8 cellular contexts compared by ENCODE assay signal in genomic region chr2:240564571-240565266, GRCh38. TPM values are rescaled to one million over a fixed set of nuclear protein-coding genes. Genes with fewer than 3 reads are reported as not detected.
DNase-seq lines count a peak whose midpoint lies in the region; ATAC-seq and TF ChIP-seq lines count a peak whose summit lies in the region.

No MANE protein-coding gene starts in this region.

- intact Hi-C loops in colonic mucosa (cut with DNase I): no loop called here

- H3K9me3 ChIP-seq in colonic mucosa: no peaks in the 10 kb centered on the region

- H3K9me3 Mint-ChIP-seq in T-cell: no peaks in the 10 kb centered on the region

- H3K4me3 ChIP-seq in colonic mucosa (no peak overlapping the region), rectal smooth muscle tissue (ENCODE audit: low read length) (no peak overlapping the region)

- CTCF ChIA-PET in T-cell (lab: Charles Lee): interaction anchor here in 1 of 2 donors (3.0 to 4.5 kb wide), 3 partner anchors 15 to 51 kb away, joined by 31 to 51 read pairs (median 31); partner anchors contain the start of gene CAPN10

- peak; percentile 16 for TF ChIP-seq POLR2A in GM19099 (IDR thresholded peaks at IDR 0.05; ENCODE audit: extremely low read depth, insufficient read length, low read depth)

- H3K27me3 ChIP-seq in colonic mucosa (no peaks in the 10 kb centered on the region), rectal smooth muscle tissue (ENCODE audit: control insufficient read depth, insufficient read depth, low read length) (no peaks in the 10 kb centered on the region)

- peaks cover 26% of the 10 kb centered on the region for H3K4me1 ChIP-seq in colonic mucosa
- H3K4me1 ChIP-seq in rectal smooth muscle tissue (ENCODE audit: control insufficient read depth, insufficient read depth, low read length): peaks cover 33% of the 10 kb centered on the region

- peak overlapping the region; percentile 61 to 80 for H3K9ac ChIP-seq in colonic mucosa (ENCODE audit: low read depth in 2 of 2, low read length in 2 of 2)
- H3K9ac ChIP-seq in rectal smooth muscle tissue (ENCODE audit: low read length): peak overlapping the region; percentile 32

- no peaks in the 10 kb centered on the region for H3K27me3 Mint-ChIP-seq in T-cell

- TF ChIP-seq CTCF in colonic mucosa (IDR thresholded peaks at IDR 0.05): no peak

- H3K27ac Mint-ChIP-seq in T-cell: peak overlapping the region; percentile 98 to 99

- no peaks in the 10 kb centered on the region for H3K36me3 ChIP-seq in colonic mucosa
- H3K36me3 ChIP-seq in rectal smooth muscle tissue (ENCODE audit: control insufficient read depth, insufficient read depth, low read length): peaks cover 3% of the 10 kb centered on the region

- peaks cover 11% of the 10 kb centered on the region for H3K36me3 Mint-ChIP-seq in T-cell

- peak in 8 of 34 experiments; percentile 0 to 40 (median 29) for DNase-seq in T-cell
- DNase-seq in colonic mucosa: peak; percentile 23
- no peak for DNase-seq in NCI-H510A (lab: John Stamatoyannopoulos, UW)

- H3K27ac ChIP-seq in colonic mucosa (peak overlapping the region; percentile 96), rectal smooth muscle tissue (ENCODE audit: low read depth, low read length) (no peak overlapping the region)

- no peak for ATAC-seq in T-cell (replicated peaks in 1 of 4)
- no peak for ATAC-seq in GM18520 (IDR thresholded peaks at IDR 0.05; ENCODE audit: unreplicated experiment)
- ATAC-seq in GM21737 (IDR thresholded peaks at IDR 0.05; ENCODE audit: unreplicated experiment): no peak
- ATAC-seq in GM21367 (IDR thresholded peaks at IDR 0.05; ENCODE audit: unreplicated experiment): no peak

- POLR2A ChIA-PET in T-cell (lab: Charles Lee): interaction anchor here (0.6 to 2.4 kb wide), 2 partner anchors 22 to 26 kb away, joined by 3 to 15 read pairs; partner anchors contain the start of gene CAPN10 (in 1 of the 2)

- H3K4me3 Mint-ChIP-seq in T-cell: peak overlapping the region; percentile 87 to 91 (median 90)

- H3K4me1 Mint-ChIP-seq in T-cell: peaks cover 65 to 71% (median 68%) of the 10 kb centered on the region in 3 donors

RNA-seq across cellular contexts. Expression of gene RNPEPL1, which starts 3.6 kb away (rescaled TPM):
- total RNA-seq in T-cell (100 to 1,000 TPM in 4 of 5 donors, 10 to 100 TPM in 1; 87.6 to 202 (median 189) TPM), colonic mucosa (100 to 1,000 TPM in 1 of 2 donors, 10 to 100 TPM in 1; 87.2 to 108 TPM)

RNA-seq across cellular contexts. Expression of gene DUSP28, which starts 4.6 kb away (rescaled TPM):
- total RNA-seq in T-cell: 10 to 100 TPM; 11.0 to 17.3 (median 15.4) TPM
- 1 to 10 TPM; 3.9 to 5.3 TPM for total RNA-seq in colonic mucosa

RNA-seq across cellular contexts. Expression of gene ANKMY1, which starts 6.9 kb away (rescaled TPM):
- total RNA-seq in T-cell (10 to 100 TPM; 44.6 to 89.5 (median 79.8) TPM), colonic mucosa (10 to 100 TPM; 12.3 to 18.1 TPM)

RNA-seq across cellular contexts. Expression of gene CAPN10, which starts 21.8 kb away (rescaled TPM):
- 100 to 1,000 TPM in 2 of 5 donors, 10 to 100 TPM in 3; 73.3 to 107 (median 96.1) TPM for total RNA-seq in T-cell
- 10 to 100 TPM; 29.1 to 47.8 TPM for total RNA-seq in colonic mucosa
